1 cellular context compared by ENCODE assay signal in genomic region chr17:77180503-77181330, GRCh38.
TF ChIP-seq lines count a peak whose summit lies in the region.

No MANE protein-coding gene starts in this region.

TF ChIP-seq in HepG2, 621 proteins besides CTCF, POLR2A, EP300 and RAD21 (continued from another document and continues in another):
- TF ChIP-seq ZNF7 (CRISPR knock-in tag; IDR thresholded peaks at IDR 0.05) (no peak), FOSL1 (CRISPR knock-in tag; IDR thresholded peaks at IDR 0.05; ENCODE audit: borderline replicate concordance) (no peak), PLRG1 (conservative IDR thresholded peaks at IDR 0.05) (no peak), ZFP62 (CRISPR knock-in tag; IDR thresholded peaks at IDR 0.05) (no peak), KAT8 (CRISPR knock-in tag; IDR thresholded peaks at IDR 0.05) (peak; percentile 25; the same call in 1 of the 2 replicates), ZNF75D (CRISPR knock-in tag; IDR thresholded peaks at IDR 0.05; ENCODE audit: borderline replicate concordance) (no peak), ATF2 (CRISPR knock-in tag; IDR thresholded peaks at IDR 0.05) (0 out of 2 replicates have a peak, but pooled peaks have one; percentile 42), MATR3 (CRISPR knock-in tag; IDR thresholded peaks at IDR 0.05) (no peak), ZMAT5 (CRISPR knock-in tag; IDR thresholded peaks at IDR 0.05; ENCODE audit: borderline replicate concordance, low read depth) (no peak), CERS6 (CRISPR knock-in tag; IDR thresholded peaks at IDR 0.05) (no peak), ZMYM4 (CRISPR knock-in tag; IDR thresholded peaks at IDR 0.05) (peak; percentile 58; the same call in 1 of the 2 replicates), ZMYM2 (CRISPR knock-in tag; IDR thresholded peaks at IDR 0.05) (no peak), ZFAT (CRISPR knock-in tag; conservative IDR thresholded peaks at IDR 0.05) (no peak), ARNT2 (CRISPR knock-in tag; IDR thresholded peaks at IDR 0.05; ENCODE audit: low read depth) (no peak), ZNF317 (CRISPR knock-in tag; IDR thresholded peaks at IDR 0.05) (no peak), KAT7 (CRISPR knock-in tag; IDR thresholded peaks at IDR 0.05; ENCODE audit: borderline replicate concordance) (no peak), DPF2 (CRISPR knock-in tag; IDR thresholded peaks at IDR 0.05; ENCODE audit: borderline replicate concordance, low read depth) (no peak), TOE1 (CRISPR knock-in tag; IDR thresholded peaks at IDR 0.05) (no peak), TARDBP (CRISPR knock-in tag; IDR thresholded peaks at IDR 0.05) (0 out of 2 replicates have a peak, but pooled peaks have one; percentile 15), UBTF (CRISPR knock-in tag; IDR thresholded peaks at IDR 0.05) (no peak), HHEX (CRISPR knock-in tag; IDR thresholded peaks at IDR 0.05) (no peak), FOXA1 (IDR thresholded peaks at IDR 0.05) (no peak), FOXA1 (CRISPR knock-in tag; IDR thresholded peaks at IDR 0.05) (peak; percentile 7; the same call in 1 of the 2 replicates), ZNF660 (CRISPR knock-in tag; IDR thresholded peaks at IDR 0.05; ENCODE audit: borderline replicate concordance, low read depth) (no peak), TGIF2 (CRISPR knock-in tag; IDR thresholded peaks at IDR 0.05) (0 out of 2 replicates have a peak, but pooled peaks have one; percentile 53), POGZ (CRISPR knock-in tag; IDR thresholded peaks at IDR 0.05) (peak; percentile 50; the same call in 1 of the 2 replicates), ZFP37 (CRISPR knock-in tag; IDR thresholded peaks at IDR 0.05; ENCODE audit: borderline replicate concordance) (no peak), ZNF224 (CRISPR knock-in tag; IDR thresholded peaks at IDR 0.05) (no peak), KDM4B (CRISPR knock-in tag; IDR thresholded peaks at IDR 0.05) (no peak), TRIM22 (IDR thresholded peaks at IDR 0.05) (no peak), HNRNPUL1 (IDR thresholded peaks at IDR 0.05; ENCODE audit: low read depth, low read length) (no peak), ZNF274 (CRISPR knock-in tag; IDR thresholded peaks at IDR 0.05) (no peak), NCOA1 (CRISPR knock-in tag; IDR thresholded peaks at IDR 0.05) (no peak), SIN3B (IDR thresholded peaks at IDR 0.05; ENCODE audit: low read length) (no peak), ZNF335 (CRISPR knock-in tag; IDR thresholded peaks at IDR 0.05) (no peak), KDM5A (IDR thresholded peaks at IDR 0.05; ENCODE audit: borderline replicate concordance, low read length) (no peak), NR1H2 (CRISPR knock-in tag; IDR thresholded peaks at IDR 0.05; ENCODE audit: borderline replicate concordance, low read depth) (no peak), MEIS2 (CRISPR knock-in tag; IDR thresholded peaks at IDR 0.05) (no peak; the same call in 1 of the 2 replicates), RFXANK (CRISPR knock-in tag; IDR thresholded peaks at IDR 0.05) (0 out of 2 replicates have a peak, but pooled peaks have one; percentile 15), ZNF670 (CRISPR knock-in tag; IDR thresholded peaks at IDR 0.05; ENCODE audit: borderline replicate concordance) (no peak), RELA (CRISPR knock-in tag; IDR thresholded peaks at IDR 0.05) (no peak), MTF2 (CRISPR knock-in tag; IDR thresholded peaks at IDR 0.05; ENCODE audit: borderline replicate concordance) (0 out of 2 replicates have a peak, but pooled peaks have one; percentile 37), SRSF1 (optimal IDR thresholded peaks at IDR 0.05; ENCODE audit: low read depth, low read length) (no peak), KMT2B (CRISPR knock-in tag; IDR thresholded peaks at IDR 0.05) (0 out of 2 replicates have a peak, but pooled peaks have one; percentile 14), ZNF510 (CRISPR knock-in tag; IDR thresholded peaks at IDR 0.05; ENCODE audit: low read depth) (no peak), NFE2L1 (CRISPR knock-in tag; IDR thresholded peaks at IDR 0.05; ENCODE audit: borderline replicate concordance) (no peak), HIVEP1 (CRISPR knock-in tag; IDR thresholded peaks at IDR 0.05) (no peak), HOXA9 (CRISPR knock-in tag; IDR thresholded peaks at IDR 0.05; ENCODE audit: borderline replicate concordance) (no peak), PTBP1 (IDR thresholded peaks at IDR 0.05; ENCODE audit: low read depth, low read length, poor library complexity, severe bottlenecking) (no peak), NFATC3 (CRISPR knock-in tag; IDR thresholded peaks at IDR 0.05) (no peak), ZFX (CRISPR knock-in tag; IDR thresholded peaks at IDR 0.05; ENCODE audit: low read depth) (peak; percentile 39; the same call in 1 of the 2 replicates), KDM2A (CRISPR knock-in tag; IDR thresholded peaks at IDR 0.05; ENCODE audit: borderline replicate concordance, low read depth) (no peak), KMT2A (CRISPR knock-in tag; IDR thresholded peaks at IDR 0.05) (no peak; the same call in 1 of the 2 replicates), ZSCAN21 (CRISPR knock-in tag; IDR thresholded peaks at IDR 0.05; ENCODE audit: borderline replicate concordance) (no peak), ZNF766 (CRISPR knock-in tag; IDR thresholded peaks at IDR 0.05; ENCODE audit: borderline replicate concordance) (no peak)
- TF ChIP-seq, protein P1, sequence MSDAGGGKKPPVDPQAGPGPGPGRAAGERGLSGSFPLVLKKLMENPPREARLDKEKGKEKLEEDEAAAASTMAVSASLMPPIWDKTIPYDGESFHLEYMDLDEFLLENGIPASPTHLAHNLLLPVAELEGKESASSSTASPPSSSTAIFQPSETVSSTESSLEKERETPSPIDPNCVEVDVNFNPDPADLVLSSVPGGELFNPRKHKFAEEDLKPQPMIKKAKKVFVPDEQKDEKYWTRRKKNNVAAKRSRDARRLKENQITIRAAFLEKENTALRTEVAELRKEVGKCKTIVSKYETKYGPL (CRISPR knock-in tag; IDR thresholded peaks at IDR 0.05): no peak
- TF ChIP-seq, protein P2, sequence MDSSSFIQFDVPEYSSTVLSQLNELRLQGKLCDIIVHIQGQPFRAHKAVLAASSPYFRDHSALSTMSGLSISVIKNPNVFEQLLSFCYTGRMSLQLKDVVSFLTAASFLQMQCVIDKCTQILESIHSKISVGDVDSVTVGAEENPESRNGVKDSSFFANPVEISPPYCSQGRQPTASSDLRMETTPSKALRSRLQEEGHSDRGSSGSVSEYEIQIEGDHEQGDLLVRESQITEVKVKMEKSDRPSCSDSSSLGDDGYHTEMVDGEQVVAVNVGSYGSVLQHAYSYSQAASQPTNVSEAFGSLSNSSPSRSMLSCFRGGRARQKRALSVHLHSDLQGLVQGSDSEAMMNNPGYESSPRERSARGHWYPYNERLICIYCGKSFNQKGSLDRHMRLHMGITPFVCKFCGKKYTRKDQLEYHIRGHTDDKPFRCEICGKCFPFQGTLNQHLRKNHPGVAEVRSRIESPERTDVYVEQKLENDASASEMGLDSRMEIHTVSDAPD (CRISPR knock-in tag; IDR thresholded peaks at IDR 0.05): peak; percentile 99
- TF ChIP-seq, protein P3, sequence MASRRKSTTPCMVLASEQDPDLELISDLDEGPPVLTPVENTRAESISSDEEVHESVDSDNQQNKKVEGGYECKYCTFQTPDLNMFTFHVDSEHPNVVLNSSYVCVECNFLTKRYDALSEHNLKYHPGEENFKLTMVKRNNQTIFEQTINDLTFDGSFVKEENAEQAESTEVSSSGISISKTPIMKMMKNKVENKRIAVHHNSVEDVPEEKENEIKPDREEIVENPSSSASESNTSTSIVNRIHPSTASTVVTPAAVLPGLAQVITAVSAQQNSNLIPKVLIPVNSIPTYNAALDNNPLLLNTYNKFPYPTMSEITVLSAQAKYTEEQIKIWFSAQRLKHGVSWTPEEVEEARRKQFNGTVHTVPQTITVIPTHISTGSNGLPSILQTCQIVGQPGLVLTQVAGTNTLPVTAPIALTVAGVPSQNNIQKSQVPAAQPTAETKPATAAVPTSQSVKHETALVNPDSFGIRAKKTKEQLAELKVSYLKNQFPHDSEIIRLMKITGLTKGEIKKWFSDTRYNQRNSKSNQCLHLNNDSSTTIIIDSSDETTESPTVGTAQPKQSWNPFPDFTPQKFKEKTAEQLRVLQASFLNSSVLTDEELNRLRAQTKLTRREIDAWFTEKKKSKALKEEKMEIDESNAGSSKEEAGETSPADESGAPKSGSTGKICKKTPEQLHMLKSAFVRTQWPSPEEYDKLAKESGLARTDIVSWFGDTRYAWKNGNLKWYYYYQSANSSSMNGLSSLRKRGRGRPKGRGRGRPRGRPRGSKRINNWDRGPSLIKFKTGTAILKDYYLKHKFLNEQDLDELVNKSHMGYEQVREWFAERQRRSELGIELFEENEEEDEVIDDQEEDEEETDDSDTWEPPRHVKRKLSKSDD (CRISPR knock-in tag; IDR thresholded peaks at IDR 0.05; ENCODE audit: low read depth): no peak
- TF ChIP-seq, protein P4, sequence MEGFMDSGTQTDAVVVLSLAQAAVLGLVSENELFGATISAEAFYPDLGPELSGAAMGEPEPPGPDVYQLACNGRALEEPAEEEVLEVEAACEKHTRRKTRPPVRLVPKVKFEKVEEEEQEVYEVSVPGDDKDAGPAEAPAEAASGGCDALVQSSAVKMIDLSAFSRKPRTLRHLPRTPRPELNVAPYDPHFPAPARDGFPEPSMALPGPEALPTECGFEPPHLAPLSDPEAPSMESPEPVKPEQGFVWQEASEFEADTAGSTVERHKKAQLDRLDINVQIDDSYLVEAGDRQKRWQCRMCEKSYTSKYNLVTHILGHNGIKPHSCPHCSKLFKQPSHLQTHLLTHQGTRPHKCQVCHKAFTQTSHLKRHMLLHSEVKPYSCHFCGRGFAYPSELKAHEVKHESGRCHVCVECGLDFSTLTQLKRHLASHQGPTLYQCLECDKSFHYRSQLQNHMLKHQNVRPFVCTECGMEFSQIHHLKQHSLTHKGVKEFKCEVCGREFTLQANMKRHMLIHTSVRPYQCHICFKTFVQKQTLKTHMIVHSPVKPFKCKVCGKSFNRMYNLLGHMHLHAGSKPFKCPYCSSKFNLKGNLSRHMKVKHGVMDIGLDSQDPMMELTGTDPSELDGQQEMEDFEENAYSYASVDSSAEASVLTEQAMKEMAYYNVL (CRISPR knock-in tag; IDR thresholded peaks at IDR 0.05; ENCODE audit: borderline replicate concordance): no peak
- TF ChIP-seq, protein P5, sequence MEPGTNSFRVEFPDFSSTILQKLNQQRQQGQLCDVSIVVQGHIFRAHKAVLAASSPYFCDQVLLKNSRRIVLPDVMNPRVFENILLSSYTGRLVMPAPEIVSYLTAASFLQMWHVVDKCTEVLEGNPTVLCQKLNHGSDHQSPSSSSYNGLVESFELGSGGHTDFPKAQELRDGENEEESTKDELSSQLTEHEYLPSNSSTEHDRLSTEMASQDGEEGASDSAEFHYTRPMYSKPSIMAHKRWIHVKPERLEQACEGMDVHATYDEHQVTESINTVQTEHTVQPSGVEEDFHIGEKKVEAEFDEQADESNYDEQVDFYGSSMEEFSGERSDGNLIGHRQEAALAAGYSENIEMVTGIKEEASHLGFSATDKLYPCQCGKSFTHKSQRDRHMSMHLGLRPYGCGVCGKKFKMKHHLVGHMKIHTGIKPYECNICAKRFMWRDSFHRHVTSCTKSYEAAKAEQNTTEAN (CRISPR knock-in tag; conservative IDR thresholded peaks at IDR 0.05): no peak
